Comparison of ENCODE assay signal across 8 cellular contexts in genomic region chr17:7219434-7219811, GRCh38. TPM values are rescaled to one million over a fixed set of nuclear protein-coding genes. Genes with fewer than 3 reads are reported as not detected.
DNase-seq lines count a peak whose midpoint lies in the region; ATAC-seq, FAIRE-seq and TF ChIP-seq lines count a peak whose summit lies in the region.

No MANE protein-coding gene starts in this region.

- TF ChIP-seq CTCF in GM23338 (conservative IDR thresholded peaks at IDR 0.05; ENCODE audit: low read depth in 2 of 2) (no peak), activated B cell treated with CpG ODN at 0.5 μM for 24 hours (IDR thresholded peaks at IDR 0.05) (no peak), right atrium auricular region (IDR thresholded peaks at IDR 0.05) (no peak)

- H3K4me2 ChIP-seq in GM23338: peak overlapping the region; percentile 92

- no peaks in the 10 kb centered on the region for H3K9me3 ChIP-seq in right atrium auricular region
- no peaks in the 10 kb centered on the region for H3K9me3 ChIP-seq in skeletal muscle tissue (ENCODE audit: control insufficient read depth in 3 of 3, low read length in 3 of 3)

- peak overlapping the region; percentile 83 for H3K4me3 ChIP-seq in GM23338
- H3K4me3 ChIP-seq in right atrium auricular region: peak overlapping the region; percentile 91
- peak overlapping the region; percentile 78 to 92 (median 86) for H3K4me3 ChIP-seq in skeletal muscle tissue (ENCODE audit: low read length in 3 of 3)

- H3K9me2 ChIP-seq in GM23338 (ENCODE audit: insufficient read depth): no peaks in the 10 kb centered on the region

- H3K36me3 ChIP-seq in GM23338 (ENCODE audit: insufficient read depth) (peaks cover 8% of the 10 kb centered on the region; the same call in 1 of the 2 replicates), right atrium auricular region (peaks cover 36% of the 10 kb centered on the region), skeletal muscle tissue (ENCODE audit: control insufficient read depth in 3 of 3, insufficient read depth in 3 of 3, low read length in 3 of 3) (peaks cover 34 to 41% (median 38%) of the 10 kb centered on the region in 3 donors)

- no peak for FAIRE-seq in RCC 7860 (lab: Jason Lieb, UNC)

- peaks cover 23% of the 10 kb centered on the region for H3F3A ChIP-seq in GM23338 (replicated peaks; ENCODE audit: low read depth)

- H3K27ac Mint-ChIP-seq in GM23338: peak overlapping the region; percentile 82
- peak overlapping the region; percentile 91 for H3K27ac Mint-ChIP-seq in activated B cell treated with CpG ODN at 0.5 μM for 24 hours

- H3K4me1 ChIP-seq in GM23338 (ENCODE audit: insufficient read depth) (peaks cover 44% of the 10 kb centered on the region), right atrium auricular region (peaks cover 0 to 83% of the 10 kb centered on the region in 2 donors), skeletal muscle tissue (ENCODE audit: control insufficient read depth in 3 of 3, insufficient read depth in 3 of 3, low read length in 3 of 3) (peaks cover 81 to 84% (median 81%) of the 10 kb centered on the region in 3 donors)

- intact Hi-C loops in activated B cell treated with CpG ODN at 0.5 μM for 24 hours (cut with micrococcal nuclease): loop anchor here (1.0 to 5.0 kb wide), 2 partner anchors 14 to 133 kb away; partner anchors contain the start of gene KCTD11

- CTCF ChIA-PET in activated B cell treated with CpG ODN at 0.5 μM for 24 hours (lab: Charles Lee): interaction anchor here (1.2 to 2.7 kb wide), 3 partner anchors 23 to 174 kb away, joined by 4 to 24 read pairs (median 8); partner anchors contain the start of gene GABARAP

- DNase-seq in GM23338 (ENCODE audit: low spot score) (no peak), activated B cell treated with CpG ODN at 0.5 μM for 24 hours (no peak), right atrium auricular region (ENCODE audit: low spot score) (no peak), AG08395 (ENCODE audit: low spot score) (no peak), NCI-H748 treated with DMSO at 0.1 percent for 48 hours (lab: John Stamatoyannopoulos, UW) (no peak), RCC 7860 (ENCODE audit: low spot score) (no peak)

- peaks cover 12% of the 10 kb centered on the region for H3K79me2 ChIP-seq in GM23338 (replicated peaks; ENCODE audit: insufficient read depth)

- peaks cover 22% of the 10 kb centered on the region for H4K20me1 ChIP-seq in GM23338 (replicated peaks; ENCODE audit: insufficient read depth)

- ATAC-seq in GM23338 (no peak), activated B cell treated with CpG ODN at 0.5 μM for 24 hours (ENCODE audit: low read depth) (no peak), esophagus mucosa (no peak)

- H3K27ac ChIP-seq in GM23338 (ENCODE audit: low read depth) (no peak overlapping the region), right atrium auricular region (peak overlapping the region; percentile 97), skeletal muscle tissue (ENCODE audit: low read depth, low read length) (peak overlapping the region; percentile 95)

- H3K27me3 ChIP-seq in GM23338 (ENCODE audit: insufficient read depth): no peaks in the 10 kb centered on the region
- no peaks in the 10 kb centered on the region for H3K27me3 ChIP-seq in right atrium auricular region
- H3K27me3 ChIP-seq in skeletal muscle tissue (ENCODE audit: control insufficient read depth in 3 of 3, insufficient read depth in 3 of 3, low read length in 3 of 3): no peaks in the 10 kb centered on the region

- peak overlapping the region; percentile 91 for H3K4me3 Mint-ChIP-seq in GM23338
- H3K4me3 Mint-ChIP-seq in activated B cell treated with CpG ODN at 0.5 μM for 24 hours: peak overlapping the region; percentile 96

- POLR2A ChIA-PET in activated B cell treated with CpG ODN at 0.5 μM for 24 hours (lab: Charles Lee): interaction anchor here (0.5 to 10.5 kb wide), 17 partner anchors 11 to 623 kb away, joined by 3 to 245 read pairs (median 4); partner anchors contain the start of genes CTDNEP1, DVL2, ELP5 and GABARAP

- H3K9me3 Mint-ChIP-seq in GM23338 (no peaks in the 10 kb centered on the region; the same call in 1 of the 3 replicates), activated B cell treated with CpG ODN at 0.5 μM for 24 hours (no peaks in the 10 kb centered on the region)

- H2AFZ ChIP-seq in GM23338: peak overlapping the region; percentile 90; the same call in 1 of the 2 replicates

- H3K4me1 Mint-ChIP-seq in GM23338: peaks cover 49% of the 10 kb centered on the region
- peaks cover 58% of the 10 kb centered on the region for H3K4me1 Mint-ChIP-seq in activated B cell treated with CpG ODN at 0.5 μM for 24 hours

- H3K9ac ChIP-seq in skeletal muscle tissue (ENCODE audit: low read depth in 1 of 3, low read length in 3 of 3): peak overlapping the region; percentile 89 to 96 (median 92)

- peaks cover 48% of the 10 kb centered on the region for H3K27me3 Mint-ChIP-seq in GM23338 (ENCODE audit: insufficient read depth, low read depth, poor library complexity)
- no peaks in the 10 kb centered on the region for H3K27me3 Mint-ChIP-seq in activated B cell treated with CpG ODN at 0.5 μM for 24 hours

- H3K36me3 Mint-ChIP-seq in GM23338 (ENCODE audit: low read depth): peaks cover 39% of the 10 kb centered on the region
- peaks cover 37% of the 10 kb centered on the region for H3K36me3 Mint-ChIP-seq in activated B cell treated with CpG ODN at 0.5 μM for 24 hours (ENCODE audit: low read depth)

TF ChIP-seq in GM23338, 12 proteins besides CTCF, POLR2A, EP300 and RAD21:
- TF ChIP-seq ZNF331 (CRISPR knock-in tag; IDR thresholded peaks at IDR 0.05; ENCODE audit: low read depth): no peak
- no peak for TF ChIP-seq ZNF114 (CRISPR knock-in tag; IDR thresholded peaks at IDR 0.05)

RNA-seq across cellular contexts. Expression of gene DLG4, which starts 0.2 kb away (rescaled TPM):
- 28.7 and 31.0 TPM in 2 replicates for total RNA-seq in GM23338 (2014; rRNA removed; shearing (Covaris generic))
- 7.7 and 11.1 TPM in 2 replicates for polyA plus RNA-seq in GM23338 (2016; fragmentation: Nextera tagmentation; extraction: Ambion mirVana)
- total RNA-seq in activated B cell treated with CpG ODN at 0.5 μM for 24 hours: 3.9 and 5.0 TPM in 2 replicates
- 10 to 100 TPM; 15.1 to 33.4 TPM for total RNA-seq in right atrium auricular region
- total RNA-seq in skeletal muscle tissue: 7.3 TPM
- 3.1 TPM for total RNA-seq in esophagus mucosa

RNA-seq across cellular contexts. Expression of gene ACADVL, which starts 0.3 kb away (rescaled TPM):
- total RNA-seq in GM23338 (2014; rRNA removed; shearing (Covaris generic)): 108 and 152 TPM in 2 replicates
- 139 and 156 TPM in 2 replicates for polyA plus RNA-seq in GM23338 (2016; fragmentation: Nextera tagmentation; extraction: Ambion mirVana)
- total RNA-seq in activated B cell treated with CpG ODN at 0.5 μM for 24 hours (438 and 469 TPM in 2 replicates), right atrium auricular region (100 to 1,000 TPM; 695 to 758 TPM), skeletal muscle tissue (119 TPM), esophagus mucosa (311 TPM)

RNA-seq across cellular contexts. Expression of gene DVL2, which starts 14.9 kb away (rescaled TPM):
- total RNA-seq in GM23338 (2014; rRNA removed; shearing (Covaris generic)): 53.9 and 80.6 TPM in 2 replicates
- 17.6 and 19.7 TPM in 2 replicates for polyA plus RNA-seq in GM23338 (2016; fragmentation: Nextera tagmentation; extraction: Ambion mirVana)
- total RNA-seq in activated B cell treated with CpG ODN at 0.5 μM for 24 hours (56.1 and 64.6 TPM in 2 replicates), right atrium auricular region (10 to 100 TPM; 18.1 to 19.9 TPM), skeletal muscle tissue (63.2 TPM), esophagus mucosa (32.7 TPM)

RNA-seq across cellular contexts. Expression of gene PHF23, which starts 19.8 kb away (rescaled TPM):
- total RNA-seq in GM23338 (2014; rRNA removed; shearing (Covaris generic)): 33.2 and 51.0 TPM in 2 replicates
- polyA plus RNA-seq in GM23338 (2016; fragmentation: Nextera tagmentation; extraction: Ambion mirVana): 35.4 and 36.6 TPM in 2 replicates
- 45.5 and 46.6 TPM in 2 replicates for total RNA-seq in activated B cell treated with CpG ODN at 0.5 μM for 24 hours
- 10 to 100 TPM in 1 of 2 donors, 1 to 10 TPM in 1; 10.0 to 22.4 TPM for total RNA-seq in right atrium auricular region
- 30.3 TPM for total RNA-seq in skeletal muscle tissue
- 33.6 TPM for total RNA-seq in esophagus mucosa

RNA-seq across cellular contexts. Expression of gene GABARAP, which starts 22.8 kb away (rescaled TPM):
- total RNA-seq in GM23338 (2014; rRNA removed; shearing (Covaris generic)): 88.8 and 128 TPM in 2 replicates
- polyA plus RNA-seq in GM23338 (2016; fragmentation: Nextera tagmentation; extraction: Ambion mirVana): 497 and 520 TPM in 2 replicates
- 291 and 325 TPM in 2 replicates for total RNA-seq in activated B cell treated with CpG ODN at 0.5 μM for 24 hours
- total RNA-seq in right atrium auricular region: 100 to 1,000 TPM; 226 to 469 TPM
- 259 TPM for total RNA-seq in skeletal muscle tissue
- 268 TPM for total RNA-seq in esophagus mucosa
